14 cellular contexts compared by ENCODE assay signal in the genomic region with DNA sequence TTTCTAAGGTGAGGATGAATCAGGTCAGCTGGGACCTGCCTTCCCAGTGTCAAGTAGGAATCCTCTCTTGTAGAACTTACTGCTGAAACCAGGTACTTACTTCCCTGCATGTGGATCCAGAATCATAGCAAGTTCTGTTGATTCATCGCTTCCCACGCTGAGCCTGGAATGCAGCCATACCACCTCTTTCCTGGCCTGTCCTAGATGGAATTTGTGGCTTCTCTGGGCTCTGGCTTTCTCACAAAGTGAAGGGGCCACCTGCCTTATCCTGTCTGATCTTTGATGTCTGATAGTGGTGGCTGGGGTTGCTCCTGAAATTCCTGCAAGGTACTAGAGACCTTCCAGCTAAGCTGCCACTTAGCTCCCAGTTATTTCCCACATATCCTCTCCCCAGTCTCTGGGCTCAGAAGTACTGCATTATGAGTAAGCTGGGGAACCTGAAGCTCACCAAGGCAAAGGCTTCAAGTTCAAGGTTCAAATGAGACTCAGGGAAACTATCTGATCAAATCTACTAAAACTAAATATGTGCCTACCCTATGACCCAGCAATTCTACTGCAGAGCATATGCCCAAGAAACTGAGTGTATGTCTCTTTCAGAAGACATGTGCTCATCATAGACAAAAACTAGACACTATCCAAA.
DNase-seq lines count a peak whose midpoint lies in the region; ATAC-seq and TF ChIP-seq lines count a peak whose summit lies in the region.
"Had no signal": no experiment of that assay in that cellular context is flagged by ENCODE, and none has a peak within 500 bp of the region (broad histone marks: within the 10 kb centered on the region; RNA-seq: fewer than 3 reads in every experiment).

No MANE protein-coding gene starts in this region.

- CTCF ChIA-PET in GM10248 (lab: Yijun Ruan, JAX), result interaction anchor here (1.3 to 1.9 kb wide), 2 partner anchors 9 to 141 kb away, joined by 3 to 4 read pairs; no protein-coding TSS in a partner anchor
- CTCF ChIA-PET in activated CD8-positive, alpha-beta memory T cell treated with anti-CD3 and anti-CD28 coated beads, Interleukin-2, amount 10 ng/mL, durations not matched to agents 7 days and 5 days (lab: Charles Lee), result no interaction called here

- H3K36me3 Mint-ChIP-seq in activated CD8-positive, alpha-beta memory T cell treated with anti-CD3 and anti-CD28 coated beads, Interleukin-2, amount 10 ng/mL, durations not matched to agents 7 days and 5 days, result peaks cover 1% of the 10 kb centered on the region

- H3K4me1 Mint-ChIP-seq in activated CD8-positive, alpha-beta memory T cell treated with anti-CD3 and anti-CD28 coated beads, Interleukin-2, amount 10 ng/mL, durations not matched to agents 7 days and 5 days, result no peaks in the 10 kb centered on the region
- H3K4me1 Mint-ChIP-seq: central memory CD8-positive, alpha-beta T cell had no signal

- ATAC-seq in activated CD8-positive, alpha-beta memory T cell treated with anti-CD3 and anti-CD28 coated beads, Interleukin-2, amount 10 ng/mL, durations not matched to agents 7 days and 5 days, result no peak
- ATAC-seq: lower lobe of right lung; stimulated activated naive CD8-positive, alpha-beta T cell treated with anti-CD3 and anti-CD28 coated beads, Interleukin-15, amount 100 ng/mL, for 72 hours had no signal

- TF ChIP-seq CTCF in astrocyte of the spinal cord (IDR thresholded peaks at IDR 0.05; ENCODE audit: low read depth, low read length) (no peak), GM10248 (IDR thresholded peaks at IDR 0.05; ENCODE audit: control extremely low read depth, extremely low read depth, low read depth, missing control alignments) (no peak)

- in situ Hi-C loops in astrocyte of the spinal cord (cut with HindIII; ENCODE audit: low sequenced_read_pairs), result no loop called here

- H3K27me3 Mint-ChIP-seq in activated CD8-positive, alpha-beta memory T cell treated with anti-CD3 and anti-CD28 coated beads, Interleukin-2, amount 10 ng/mL, durations not matched to agents 7 days and 5 days, result no peaks in the 10 kb centered on the region
- H3K27me3 Mint-ChIP-seq: activated naive CD4-positive, alpha-beta T cell treated with anti-CD3 and anti-CD28 coated beads, Interleukin-2, amount 50 U/mL, for 24 hours; central memory CD8-positive, alpha-beta T cell; stimulated activated naive CD8-positive, alpha-beta T cell treated with anti-CD3 and anti-CD28 coated beads, Interleukin-15, amount 100 ng/mL, for 72 hours had no signal

- H3K4me3 Mint-ChIP-seq in activated CD8-positive, alpha-beta memory T cell treated with anti-CD3 and anti-CD28 coated beads, Interleukin-2, amount 10 ng/mL, durations not matched to agents 7 days and 5 days, result no peak overlapping the region
- H3K4me3 Mint-ChIP-seq: activated naive CD4-positive, alpha-beta T cell treated with anti-CD3 and anti-CD28 coated beads, Interleukin-2, amount 50 U/mL, for 24 hours; central memory CD8-positive, alpha-beta T cell; stimulated activated naive CD8-positive, alpha-beta T cell treated with anti-CD3 and anti-CD28 coated beads, Interleukin-15, amount 100 ng/mL, for 72 hours had no signal

- no peaks in the 10 kb centered on the region for H3K9me3 Mint-ChIP-seq in activated CD8-positive, alpha-beta memory T cell treated with anti-CD3 and anti-CD28 coated beads, Interleukin-2, amount 10 ng/mL, durations not matched to agents 7 days and 5 days (ENCODE audit: low read depth)
- H3K9me3 Mint-ChIP-seq: activated naive CD4-positive, alpha-beta T cell treated with anti-CD3 and anti-CD28 coated beads, Interleukin-2, amount 50 U/mL, for 24 hours; central memory CD8-positive, alpha-beta T cell had no signal

- no peak overlapping the region for H3K4me3 ChIP-seq in astrocyte of the spinal cord (ENCODE audit: low read depth, low read length)
- H3K4me3 ChIP-seq: lower lobe of right lung had no signal

- no peak overlapping the region for H3K27ac Mint-ChIP-seq in activated CD8-positive, alpha-beta memory T cell treated with anti-CD3 and anti-CD28 coated beads, Interleukin-2, amount 10 ng/mL, durations not matched to agents 7 days and 5 days
- H3K27ac Mint-ChIP-seq: activated naive CD4-positive, alpha-beta T cell treated with anti-CD3 and anti-CD28 coated beads, Interleukin-2, amount 50 U/mL, for 24 hours; stimulated activated naive CD8-positive, alpha-beta T cell treated with anti-CD3 and anti-CD28 coated beads, Interleukin-15, amount 100 ng/mL, for 72 hours had no signal

- DNase-seq in DMS 273 (lab: John Stamatoyannopoulos, UW; ENCODE audit: unreplicated experiment) (peak; percentile 1), DMS 273 treated with DMSO at 0.1 percent for 48 hours (lab: John Stamatoyannopoulos, UW) (no peak), astrocyte of the spinal cord (ENCODE audit: low read depth, low spot score) (peak; percentile 73), iPS-NIHi11 (ENCODE audit: low spot score) (peak; percentile 23), GM10248 (ENCODE audit: extremely low spot score) (no peak), NCI-H774 (lab: John Stamatoyannopoulos, UW) (no peak)
- DNase-seq in activated CD8-positive, alpha-beta memory T cell treated with anti-CD3 and anti-CD28 coated beads, Interleukin-2, amount 10 ng/mL, durations not matched to agents 7 days and 5 days, result no peak
- no peak for DNase-seq in stimulated activated CD4-positive, alpha-beta T cell treated with anti-CD3 and anti-CD28 coated beads, Interleukin-4, amount 100 ng/mL, for 4 hours
- DNase-seq: activated CD8-positive, alpha-beta memory T cell treated with anti-CD3 and anti-CD28 coated beads, Interleukin-2, amount 50 U/mL, for 4 hours; COR-L47; lower lobe of right lung; stimulated activated naive CD8-positive, alpha-beta T cell treated with anti-CD3 and anti-CD28 coated beads, Interleukin-15, amount 100 ng/mL, for 72 hours had no signal

- POLR2A ChIA-PET in GM10248 (lab: Yijun Ruan, JAX), result no interaction called here

Comparison
In these comparisons a context has a peak if more than half of its experiments do, and no peak if none do; other contexts are left out.
1. DNase-seq: peak in DMS 273 (single experiment), astrocyte of the spinal cord (single experiment) and iPS-NIHi11 (single experiment); none in DMS 273 treated with DMSO at 0.1 percent for 48 hours (single experiment), GM10248 (single experiment), NCI-H774 (single experiment), activated CD8-positive, alpha-beta memory T cell treated with anti-CD3 and anti-CD28 coated beads, Interleukin-2, amount 10 ng/mL, durations not matched to agents 7 days and 5 days (single experiment) and stimulated activated CD4-positive, alpha-beta T cell treated with anti-CD3 and anti-CD28 coated beads, Interleukin-4, amount 100 ng/mL, for 4 hours (0 of 2).